In genomic region chr7:46003896-46004875, GRCh38 we compare ENCODE assay signal across 14 cellular contexts.
A peak's percentile ranks its signal among the peaks of the same experiment; 100 is the strongest.
DNase-seq lines count a peak whose midpoint lies in the region; ATAC-seq, FAIRE-seq and TF ChIP-seq lines count a peak whose summit lies in the region.
"Had no signal": no experiment of that assay in that cellular context is flagged by ENCODE, and none has a peak within 500 bp of the region (broad histone marks: within the 10 kb centered on the region; RNA-seq: fewer than 3 reads in every experiment).

No MANE protein-coding gene starts in this region.

- H3K27me3 ChIP-seq in breast epithelium = no peaks in the 10 kb centered on the region
- H3K27me3 ChIP-seq: ovary had no signal

- peak overlapping the region; percentile 10 for H3K27ac Mint-ChIP-seq in MCF 10A (ENCODE audit: low read depth, unreplicated experiment)
- H3K27ac Mint-ChIP-seq: activated T-helper 1 cell treated with anti-CD3 and anti-CD28 coated beads, Interleukin-12 subunit alpha, Interleukin-12 subunit beta, Interleukin-2, Interleukin-4 antibody, amounts not matched to agents 30 ng/mL and 10 ng/mL and 1 ng/mL, durations not matched to agents 14 hours and 24 hours and 36 hours had no signal

- peaks cover 6% of the 10 kb centered on the region for H3K9me3 Mint-ChIP-seq in MCF 10A (ENCODE audit: unreplicated experiment)
- H3K9me3 Mint-ChIP-seq: activated T-helper 1 cell treated with anti-CD3 and anti-CD28 coated beads, Interleukin-12 subunit alpha, Interleukin-12 subunit beta, Interleukin-2, Interleukin-4 antibody, amounts not matched to agents 30 ng/mL and 10 ng/mL and 1 ng/mL, durations not matched to agents 14 hours and 24 hours and 36 hours had no signal

- H3K27ac ChIP-seq in breast epithelium (no peak overlapping the region), epithelial cell of prostate (peak overlapping the region; percentile 67)
- H3K27ac ChIP-seq: ovary had no signal

- intact Hi-C loops in MCF 10A (cut with micrococcal nuclease) (no loop called here), breast epithelium (cut with DNase I; ENCODE audit: low total_unique reads) (loop anchor here (2.0 kb wide), 1 partner anchor 17 kb away; no protein-coding TSS in a partner anchor)

- CTCF ChIA-PET in MCF 10A (lab: Yijun Ruan, JAX) = no interaction called here

- H3K4me3 ChIP-seq in breast epithelium = no peak overlapping the region
- H3K4me3 ChIP-seq: ovary had no signal

- POLR2A ChIA-PET in MCF 10A (lab: Yijun Ruan, JAX) = no interaction called here

- peaks cover 12% of the 10 kb centered on the region for H3K4me1 Mint-ChIP-seq in MCF 10A (ENCODE audit: insufficient read depth, unreplicated experiment)

- no peak for ATAC-seq in HG03045 (IDR thresholded peaks at IDR 0.05; ENCODE audit: unreplicated experiment)
- ATAC-seq: activated CD4-positive, CD25-positive, alpha-beta regulatory T cell treated with anti-CD3 and anti-CD28 coated beads, Interleukin-2, amount 50 U/mL, for 24 hours; left ventricle myocardium superior had no signal

- peaks cover 0 to 4% of the 10 kb centered on the region in 2 donors for H3K9me3 ChIP-seq in breast epithelium
- H3K9me3 ChIP-seq: ovary had no signal

- no peaks in the 10 kb centered on the region for H3K4me1 ChIP-seq in breast epithelium

- TF ChIP-seq CTCF in MCF 10A (IDR thresholded peaks at IDR 0.05; ENCODE audit: unreplicated experiment) = no peak
- no peak for TF ChIP-seq CTCF in breast epithelium (IDR thresholded peaks at IDR 0.05)

- BruUV-seq in MCF 10A (replicated peaks; lab: Mats Ljungman, UMichigan) = no TSS peak

- no peak for TF ChIP-seq POLR2A in breast epithelium (IDR thresholded peaks at IDR 0.05)

- DNase-seq in MCF 10A (ENCODE audit: unreplicated experiment) = peak; percentile 80
- DNase-seq in breast epithelium (ENCODE audit: low spot score in 2 of 2) = no peak
- peak; percentile 93 for DNase-seq in RCC 7860 (ENCODE audit: low spot score)
- peak; percentile 89 for DNase-seq in epithelial cell of prostate (ENCODE audit: low read depth, low spot score)
- DNase-seq in stromal cell of bone marrow (ENCODE audit: low read depth) = peak; percentile 78
- DNase-seq in DMS153 treated with DMSO at 0.1 percent for 48 hours (lab: John Stamatoyannopoulos, UW; ENCODE audit: unreplicated experiment) = no peak
- DNase-seq in activated CD4-positive, alpha-beta T cell treated with anti-CD3 and anti-CD28 coated beads for 48 hours = no peak
- DNase-seq: cerebellar nuclear complex, KG1, left ventricle myocardium superior, ovary had no signal

- no peak overlapping the region for H3K4me3 Mint-ChIP-seq in MCF 10A (ENCODE audit: unreplicated experiment)
- H3K4me3 Mint-ChIP-seq: activated T-helper 1 cell treated with anti-CD3 and anti-CD28 coated beads, Interleukin-12 subunit alpha, Interleukin-12 subunit beta, Interleukin-2, Interleukin-4 antibody, amounts not matched to agents 30 ng/mL and 10 ng/mL and 1 ng/mL, durations not matched to agents 14 hours and 24 hours and 36 hours had no signal

- FAIRE-seq in RCC 7860 (lab: Jason Lieb, UNC) = peak; percentile 97

- no peaks in the 10 kb centered on the region for H3K27me3 Mint-ChIP-seq in MCF 10A (ENCODE audit: insufficient read depth, unreplicated experiment)

- no peaks in the 10 kb centered on the region for H3K36me3 Mint-ChIP-seq in MCF 10A (ENCODE audit: insufficient read depth, unreplicated experiment)

- no peaks in the 10 kb centered on the region for H3K36me3 ChIP-seq in breast epithelium
- H3K36me3 ChIP-seq: ovary had no signal

Comparison
In these comparisons a context has a peak if more than half of its experiments do, and no peak if none do; other contexts are left out.
1. DNase-seq: peak in MCF 10A (single experiment), RCC 7860 (single experiment), epithelial cell of prostate (single experiment) and stromal cell of bone marrow (single experiment); none in breast epithelium (0 of 2), DMS153 treated with DMSO at 0.1 percent for 48 hours (single experiment) and activated CD4-positive, alpha-beta T cell treated with anti-CD3 and anti-CD28 coated beads for 48 hours (single experiment).